Comparison of ENCODE assay signal across 8 cellular contexts in the genomic region with DNA sequence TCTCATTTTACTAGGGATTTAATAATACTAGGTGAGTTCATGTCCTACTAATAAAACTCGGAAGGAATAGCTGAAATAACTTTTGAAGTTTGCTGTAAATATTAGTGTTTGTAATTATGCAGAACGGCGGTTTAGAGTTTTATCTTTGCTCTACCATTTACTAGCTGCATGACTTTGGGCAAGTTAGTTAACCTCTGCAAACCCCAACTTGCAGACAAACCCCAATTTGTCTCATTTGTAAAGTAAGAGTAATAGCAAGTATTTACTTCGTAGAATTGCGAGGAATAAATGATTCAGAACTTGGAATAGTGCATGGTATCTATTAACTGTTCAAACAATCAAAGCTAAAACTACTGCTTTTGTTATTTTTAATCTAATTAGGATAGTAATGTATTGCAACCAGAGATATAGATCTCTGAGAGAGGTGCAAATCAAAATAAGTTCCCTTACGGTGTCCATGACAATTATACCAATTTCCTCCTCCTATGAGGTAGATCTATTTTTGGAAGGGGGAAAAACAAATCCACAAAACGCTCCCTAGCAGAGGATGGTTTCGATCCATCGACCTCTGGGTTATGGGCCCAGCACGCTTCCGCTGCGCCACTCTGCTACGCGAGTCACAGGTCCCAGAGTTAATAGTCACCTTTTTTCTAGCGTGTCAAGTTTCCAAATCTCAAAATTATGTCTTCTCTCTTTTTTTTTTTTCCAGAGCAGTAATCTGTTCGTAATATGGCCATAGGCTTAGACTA. TPM values are rescaled to one million over a fixed set of nuclear protein-coding genes. Genes with fewer than 3 reads are reported as not detected.
DNase-seq lines count a peak whose midpoint lies in the region; ATAC-seq and TF ChIP-seq lines count a peak whose summit lies in the region.

No MANE protein-coding gene starts in this region.

- ATAC-seq in GM18907 (IDR thresholded peaks at IDR 0.05; ENCODE audit: unreplicated experiment) = peak; percentile 33
- ATAC-seq in GM18520 (IDR thresholded peaks at IDR 0.05; ENCODE audit: unreplicated experiment) = no peak
- ATAC-seq in HG03521 (IDR thresholded peaks at IDR 0.05; ENCODE audit: unreplicated experiment) = no peak

- DNase-seq in NCI-H2029 (lab: John Stamatoyannopoulos, UW) = peak; percentile 42
- peak; percentile 36 for DNase-seq in effector CD8-positive, alpha-beta T cell (lab: John Stamatoyannopoulos, UW)
- no peak for DNase-seq in progenitor cell of endocrine pancreas (ENCODE audit: low spot score, unreplicated experiment)
- DNase-seq in GM10248 (ENCODE audit: extremely low spot score) = no peak

- peak overlapping the region; percentile 98 for H3K27ac Mint-ChIP-seq in progenitor cell of endocrine pancreas

- no peaks in the 10 kb centered on the region for H3K36me3 Mint-ChIP-seq in progenitor cell of endocrine pancreas (ENCODE audit: insufficient read depth)

- POLR2A ChIA-PET in GM10248 (lab: Yijun Ruan, JAX) = interaction anchor here (1.0 kb wide), 1 partner anchor 79 kb away, joined by 3 read pairs; a partner anchor contains a TSS

- no peak for TF ChIP-seq CTCF in WI38 (IDR thresholded peaks at IDR 0.05; ENCODE audit: low read depth, low read length)
- TF ChIP-seq CTCF in progenitor cell of endocrine pancreas (IDR thresholded peaks at IDR 0.05; ENCODE audit: unreplicated experiment) = no peak
- TF ChIP-seq CTCF in GM10248 (IDR thresholded peaks at IDR 0.05; ENCODE audit: control extremely low read depth, extremely low read depth, low read depth, missing control alignments) = no peak

- peaks cover 84% of the 10 kb centered on the region for H3K27me3 Mint-ChIP-seq in progenitor cell of endocrine pancreas

- no peaks in the 10 kb centered on the region for H3K9me3 Mint-ChIP-seq in progenitor cell of endocrine pancreas (ENCODE audit: low read depth)

- peak overlapping the region; percentile 62 for H3K4me3 Mint-ChIP-seq in progenitor cell of endocrine pancreas (ENCODE audit: low read depth)

- CTCF ChIA-PET in GM10248 (lab: Yijun Ruan, JAX) = interaction anchor here (1.0 to 2.7 kb wide), 5 partner anchors 9 to 266 kb away, joined by 3 to 11 read pairs (median 5); no protein-coding TSS in a partner anchor

- H3K4me1 Mint-ChIP-seq in progenitor cell of endocrine pancreas (ENCODE audit: low read depth) = peaks cover 10% of the 10 kb centered on the region

- H3K4me3 ChIP-seq in WI38 (ENCODE audit: low read depth, low read length) = peak overlapping the region; percentile 66

RNA-seq across cellular contexts. Expression of a gene that starts 35.1 kb away (rescaled TPM):
- total RNA-seq in progenitor cell of endocrine pancreas = 5.1 and 5.3 TPM in 2 replicates

RNA-seq across cellular contexts. Expression of a gene that starts 53.0 kb away (rescaled TPM):
- 26.8 and 33.4 TPM in 2 replicates for total RNA-seq in progenitor cell of endocrine pancreas

Comparison
In these comparisons a context has a peak if more than half of its experiments do, and no peak if none do; other contexts are left out.
1. DNase-seq: peak in NCI-H2029 (single experiment) and effector CD8-positive, alpha-beta T cell (single experiment); none in progenitor cell of endocrine pancreas (single experiment) and GM10248 (single experiment).